Comparison of ENCODE assay signal across 8 cellular contexts in genomic region chr19:1247747-1248453, GRCh38. TPM values are rescaled to one million over a fixed set of nuclear protein-coding genes. Genes with fewer than 3 reads are reported as not detected.
DNase-seq lines count a peak whose midpoint lies in the region; FAIRE-seq and TF ChIP-seq lines count a peak whose summit lies in the region.

No MANE protein-coding gene starts in this region.

- peak; percentile 71 for FAIRE-seq in GM12892 (lab: Jason Lieb, UNC)

- H3K9me3 ChIP-seq in stomach smooth muscle (ENCODE audit: control insufficient read depth in 2 of 2, low read length in 2 of 2): no peaks in the 10 kb centered on the region

- H3K9ac ChIP-seq in stomach smooth muscle (ENCODE audit: low read length in 2 of 2): peak overlapping the region; percentile 58 to 69

- H3K4me1 ChIP-seq in stomach smooth muscle (ENCODE audit: control insufficient read depth, insufficient read depth, low read length): peaks cover 62% of the 10 kb centered on the region

- H3K27ac ChIP-seq in stomach smooth muscle (ENCODE audit: low read length): peak overlapping the region; percentile 98

- TF ChIP-seq POLR2A in GM12892 (IDR thresholded peaks at IDR 0.05; ENCODE audit: low read depth, low read length): no peak; the same call in 1 of the 2 replicates

- H3K27me3 ChIP-seq in stomach smooth muscle (ENCODE audit: control insufficient read depth in 1 of 2, insufficient read depth in 2 of 2, low read length in 2 of 2): no peaks in the 10 kb centered on the region

- H3K4me3 ChIP-seq in stomach smooth muscle (ENCODE audit: low read length in 2 of 2): peak overlapping the region; percentile 50 to 78

- peaks cover 0 to 8% of the 10 kb centered on the region in 2 donors for H3K36me3 ChIP-seq in stomach smooth muscle (ENCODE audit: control insufficient read depth in 2 of 2, insufficient read depth in 2 of 2, low read length in 2 of 2)

- DNase-seq in GM12892 (ENCODE audit: insufficient read length) (no peak), HT1080 (ENCODE audit: low read depth) (peak; percentile 79), dermis blood vessel endothelial cell (peak; percentile 95), lung microvascular endothelial cell (ENCODE audit: low read depth in 2 of 2) (peak; percentile 92 to 93), COR-L47 (lab: John Stamatoyannopoulos, UW) (no peak), GM03348 (ENCODE audit: low spot score) (no peak)
- DNase-seq in activated CD4-positive, CD25-positive, alpha-beta regulatory T cell (lab: John Stamatoyannopoulos, UW): peak in 3 of 4 experiments; percentile 40 to 65 (median 62)

RNA-seq across cellular contexts. Expression of gene MIDN, which starts 0.5 kb away (rescaled TPM):
- 8.9 TPM for polyA plus RNA-seq in GM12892 (2012; ENCODE audit: missing spikeins)
- 10.1 and 11.2 TPM in 2 replicates for total RNA-seq in HT1080 (2014; rRNA removed; shearing (Covaris generic))
- polyA plus RNA-seq in HT1080 (2015; cell fraction: cytosol; rRNA removed): 39.7 and 46.2 TPM in 2 replicates
- 62.1 and 101 TPM in 2 replicates for polyA plus RNA-seq in HT1080 (2015; cell fraction: nucleus; rRNA removed)
- total RNA-seq in dermis blood vessel endothelial cell (22.1 and 27.9 TPM in 2 replicates), lung microvascular endothelial cell (3.2 and 5.4 TPM in 2 replicates)

RNA-seq across cellular contexts. Expression of gene ATP5F1D, which starts 6.3 kb away (rescaled TPM):
- 63.3 TPM for polyA plus RNA-seq in GM12892 (2012; ENCODE audit: missing spikeins)
- total RNA-seq in HT1080 (2014; rRNA removed; shearing (Covaris generic)): 55.4 and 127 TPM in 2 replicates
- 369 and 385 TPM in 2 replicates for polyA plus RNA-seq in HT1080 (2015; cell fraction: cytosol; rRNA removed)
- polyA plus RNA-seq in HT1080 (2015; cell fraction: nucleus; rRNA removed): 147 and 154 TPM in 2 replicates
- total RNA-seq in dermis blood vessel endothelial cell (19.9 and 31.1 TPM in 2 replicates), lung microvascular endothelial cell (15.7 and 16.3 TPM in 2 replicates)

RNA-seq across cellular contexts. Expression of gene CBARP, which starts 10.1 kb away (rescaled TPM):
- polyA plus RNA-seq in GM12892 (2012; ENCODE audit: missing spikeins): not detected
- 3.1 and 3.2 TPM in 2 replicates for total RNA-seq in HT1080 (2014; rRNA removed; shearing (Covaris generic))
- 5.9 and 6.6 TPM in 2 replicates for polyA plus RNA-seq in HT1080 (2015; cell fraction: cytosol; rRNA removed)
- polyA plus RNA-seq in HT1080 (2015; cell fraction: nucleus; rRNA removed): 11.9 TPM in 2 replicates
- total RNA-seq in dermis blood vessel endothelial cell (2.7 and 2.8 TPM in 2 replicates), lung microvascular endothelial cell (0.65 and 1.2 TPM in 2 replicates)

RNA-seq across cellular contexts. Expression of gene CIRBP, which starts 21.2 kb away (rescaled TPM):
- polyA plus RNA-seq in GM12892 (2012; ENCODE audit: missing spikeins): 276 TPM
- 170 and 219 TPM in 2 replicates for total RNA-seq in HT1080 (2014; rRNA removed; shearing (Covaris generic))
- 148 and 175 TPM in 2 replicates for polyA plus RNA-seq in HT1080 (2015; cell fraction: cytosol; rRNA removed)
- 531 and 623 TPM in 2 replicates for polyA plus RNA-seq in HT1080 (2015; cell fraction: nucleus; rRNA removed)
- total RNA-seq in dermis blood vessel endothelial cell (83.1 and 192 TPM in 2 replicates), lung microvascular endothelial cell (95.4 and 115 TPM in 2 replicates)

RNA-seq across cellular contexts. Expression of gene FAM174C, which starts 27.4 kb away (rescaled TPM):
- polyA plus RNA-seq in GM12892 (2012; ENCODE audit: missing spikeins): 20.2 TPM
- total RNA-seq in HT1080 (2014; rRNA removed; shearing (Covaris generic)): 53.1 and 58.1 TPM in 2 replicates
- polyA plus RNA-seq in HT1080 (2015; cell fraction: cytosol; rRNA removed): 64.5 and 87.6 TPM in 2 replicates
- 29.4 and 37.0 TPM in 2 replicates for polyA plus RNA-seq in HT1080 (2015; cell fraction: nucleus; rRNA removed)
- total RNA-seq in dermis blood vessel endothelial cell (22.0 and 25.0 TPM in 2 replicates), lung microvascular endothelial cell (16.9 and 17.0 TPM in 2 replicates)

Comparison
In these comparisons a context has a peak if more than half of its experiments do, and no peak if none do; other contexts are left out.
1. DNase-seq: peak in HT1080 (single experiment), activated CD4-positive, CD25-positive, alpha-beta regulatory T cell (3 of 4), dermis blood vessel endothelial cell (single experiment) and lung microvascular endothelial cell (2 of 2); none in GM12892 (single experiment), COR-L47 (single experiment) and GM03348 (single experiment).